In genomic region chr2:55230551-55230950, GRCh38 we compare ENCODE assay signal across 13 cellular contexts. TPM values are rescaled to one million over a fixed set of nuclear protein-coding genes. Genes with fewer than 3 reads are reported as not detected.
DNase-seq lines count a peak whose midpoint lies in the region; ATAC-seq, FAIRE-seq and TF ChIP-seq lines count a peak whose summit lies in the region.
"Had no signal": no experiment of that assay in that cellular context is flagged by ENCODE, and none has a peak within 500 bp of the region (broad histone marks: within the 10 kb centered on the region; RNA-seq: fewer than 3 reads in every experiment).

No MANE protein-coding gene starts in this region.

- no peak for DNase-seq in CD4-positive, CD25-positive, alpha-beta regulatory T cell
- DNase-seq in H9 (no peak), frontal cortex (ENCODE audit: low spot score in 2 of 2) (no peak), substantia nigra (lab: John Stamatoyannopoulos, UW) (no peak), gastrocnemius medialis (no peak)
- no peak for DNase-seq in naive thymus-derived CD8-positive, alpha-beta T cell
- DNase-seq: HCEC 1CT, kidney glomerular epithelial cell, NCI-H1048, NCI-H510A treated with DMSO at 0.1 percent for 48 hours had no signal

- no peak overlapping the region for H2AFZ ChIP-seq in H9 (ENCODE audit: low read length)

- H3T11ph ChIP-seq in H9 (ENCODE audit: low read length): no peak overlapping the region

- H3K23ac ChIP-seq in H9 (ENCODE audit: insufficient read length, low read depth, low read length): no peak overlapping the region

- no peak overlapping the region for H3K4me2 ChIP-seq in H9 (ENCODE audit: insufficient read depth, insufficient read length, low read length)

- H3K27me3 ChIP-seq in CD4-positive, CD25-positive, alpha-beta regulatory T cell (ENCODE audit: control insufficient read depth, insufficient read depth, low read length): no peaks in the 10 kb centered on the region
- no peaks in the 10 kb centered on the region for H3K27me3 ChIP-seq in H9 (ENCODE audit: insufficient read depth, low read length)
- H3K27me3 ChIP-seq in gastrocnemius medialis: no peaks in the 10 kb centered on the region
- H3K27me3 ChIP-seq: suprapubic skin had no signal

- H3K79me1 ChIP-seq in H9 (ENCODE audit: insufficient read depth, low read depth, low read length, poor library complexity, severe bottlenecking): peaks cover 7% of the 10 kb centered on the region

- no peaks in the 10 kb centered on the region for H3K9me3 ChIP-seq in CD4-positive, CD25-positive, alpha-beta regulatory T cell (ENCODE audit: control insufficient read depth in 2 of 2, low read length in 2 of 2)
- H3K9me3 ChIP-seq in H9 (ENCODE audit: control insufficient read depth, low read depth, low read length) (no peaks in the 10 kb centered on the region), gastrocnemius medialis (no peaks in the 10 kb centered on the region)
- H3K9me3 ChIP-seq: suprapubic skin had no signal

- peaks cover 0 to 3% (median 0%) of the 10 kb centered on the region in 7 donors for H3K9me3 Mint-ChIP-seq in CD4-positive, CD25-positive, alpha-beta regulatory T cell
- no peaks in the 10 kb centered on the region; a peak in 1 of 5 replicates for H3K9me3 Mint-ChIP-seq in H9
- H3K9me3 Mint-ChIP-seq in activated T-helper 17 cell treated with anti-CD3 and anti-CD28 coated beads, Interleukin-2, amount 50 U/mL, for 72 hours: no peaks in the 10 kb centered on the region
- peaks cover 0 to 10% (median 0%) of the 10 kb centered on the region in 9 donors for H3K9me3 Mint-ChIP-seq in naive thymus-derived CD8-positive, alpha-beta T cell

- H2BK15ac ChIP-seq in H9 (ENCODE audit: low read depth, low read length): no peak overlapping the region

- H4K91ac ChIP-seq in H9 (ENCODE audit: insufficient read length, low read depth, low read length): no peak overlapping the region

- peaks cover 10% of the 10 kb centered on the region for H3K23me2 ChIP-seq in H9 (ENCODE audit: insufficient read length, low read depth, low read length, poor library complexity, severe bottlenecking)

- no peak overlapping the region for H2BK120ac ChIP-seq in H9 (ENCODE audit: low read depth, low read length, poor library complexity, severe bottlenecking)

- in situ Hi-C loops in gastrocnemius medialis (cut with MboI; ENCODE audit: low sequenced_read_pairs in 4 of 4): no loop called here

- no peak overlapping the region for H2BK20ac ChIP-seq in H9 (ENCODE audit: low read depth, low read length, poor library complexity, severe bottlenecking)

- H3K4me1 Mint-ChIP-seq in CD4-positive, CD25-positive, alpha-beta regulatory T cell: peaks cover 32 to 79% (median 63%) of the 10 kb centered on the region in 4 donors
- peaks cover 23 to 27% of the 10 kb centered on the region in 2 experiments for H3K4me1 Mint-ChIP-seq in H9
- H3K4me1 Mint-ChIP-seq in activated T-helper 17 cell treated with anti-CD3 and anti-CD28 coated beads, Interleukin-2, amount 50 U/mL, for 72 hours: peaks cover 45% of the 10 kb centered on the region
- peaks cover 31 to 66% (median 64%) of the 10 kb centered on the region in 4 donors for H3K4me1 Mint-ChIP-seq in naive thymus-derived CD8-positive, alpha-beta T cell

- H3K4me1 ChIP-seq in CD4-positive, CD25-positive, alpha-beta regulatory T cell (ENCODE audit: control insufficient read depth, insufficient read depth, low read length, poor library complexity, severe bottlenecking): peaks cover 45% of the 10 kb centered on the region
- H3K4me1 ChIP-seq in H9 (ENCODE audit: insufficient read depth, low read length): no peaks in the 10 kb centered on the region
- H3K4me1 ChIP-seq in gastrocnemius medialis: peaks cover 23 to 24% of the 10 kb centered on the region in 2 donors

- H3K36me3 Mint-ChIP-seq in CD4-positive, CD25-positive, alpha-beta regulatory T cell: peaks cover 26% of the 10 kb centered on the region
- H3K36me3 Mint-ChIP-seq in H9 (ENCODE audit: insufficient read depth in 1 of 3, low read depth in 3 of 3): peaks cover 27 to 46% (median 36%) of the 10 kb centered on the region in 3 experiments
- H3K36me3 Mint-ChIP-seq in activated T-helper 17 cell treated with anti-CD3 and anti-CD28 coated beads, Interleukin-2, amount 50 U/mL, for 72 hours (ENCODE audit: low read depth): peaks cover 38% of the 10 kb centered on the region
- peaks cover 6 to 27% (median 10%) of the 10 kb centered on the region in 3 donors for H3K36me3 Mint-ChIP-seq in naive thymus-derived CD8-positive, alpha-beta T cell

- POLR2A ChIA-PET in naive thymus-derived CD8-positive, alpha-beta T cell (lab: Charles Lee): interaction anchor here (0.6 to 1.9 kb wide), 5 partner anchors 9 to 326 kb away, joined by 3 to 7 read pairs (median 6); partner anchors contain the start of gene CFAP36

- no peak for TF ChIP-seq POLR2A in gastrocnemius medialis (IDR thresholded peaks at IDR 0.05)

- no peak overlapping the region for H2BK12ac ChIP-seq in H9 (ENCODE audit: insufficient read length, low read depth, low read length)

- no peak overlapping the region for H4K5ac ChIP-seq in H9 (ENCODE audit: insufficient read length, low read depth, low read length)

- no peak for FAIRE-seq in frontal cortex (lab: Jason Lieb, UNC)
- FAIRE-seq: D721Med had no signal

- H3K27me3 Mint-ChIP-seq in CD4-positive, CD25-positive, alpha-beta regulatory T cell: peaks cover 12% of the 10 kb centered on the region
- H3K27me3 Mint-ChIP-seq in H9 (ENCODE audit: low read depth): no peaks in the 10 kb centered on the region; the same call in 1 of the 2 replicates
- H3K27me3 Mint-ChIP-seq in activated T-helper 17 cell treated with anti-CD3 and anti-CD28 coated beads, Interleukin-2, amount 50 U/mL, for 72 hours: no peaks in the 10 kb centered on the region
- no peaks in the 10 kb centered on the region for H3K27me3 Mint-ChIP-seq in naive thymus-derived CD8-positive, alpha-beta T cell

- no peak overlapping the region for H3K56ac ChIP-seq in H9 (ENCODE audit: insufficient read length, low read depth, low read length)

- H2AK5ac ChIP-seq in H9 (ENCODE audit: insufficient read length, low read length): no peak overlapping the region

- TF ChIP-seq CTCF in H9 (conservative IDR thresholded peaks at IDR 0.05) (no peak), gastrocnemius medialis (IDR thresholded peaks at IDR 0.05 in 4 of 5, conservative IDR thresholded peaks at IDR 0.05 in 1 of 5) (no peak)

- WGBS in H9 (ENCODE audit: extremely low coverage, insufficient read length, low lambda C conversion rate): no CpG with 5 or more reads among the region's 3 CpGs

- no peak overlapping the region for H3K9ac ChIP-seq in H9 (ENCODE audit: extremely low read depth, insufficient read length, low read length)

- H3K4me3 ChIP-seq in CD4-positive, CD25-positive, alpha-beta regulatory T cell (ENCODE audit: low read depth, low read length): no peak overlapping the region
- H3K4me3 ChIP-seq in gastrocnemius medialis: no peak overlapping the region
- H3K4me3 ChIP-seq: suprapubic skin had no signal

- H4K20me1 ChIP-seq in H9 (ENCODE audit: control insufficient read depth, insufficient read depth, insufficient read length): no peaks in the 10 kb centered on the region

- no peak overlapping the region for H3K18ac ChIP-seq in H9 (ENCODE audit: insufficient read length, low read depth, low read length)

- H3K4me3 Mint-ChIP-seq in CD4-positive, CD25-positive, alpha-beta regulatory T cell: peak overlapping the region; percentile 95 to 100 (median 98)
- peak overlapping the region; percentile 97 to 99 for H3K4me3 Mint-ChIP-seq in H9
- H3K4me3 Mint-ChIP-seq in activated T-helper 17 cell treated with anti-CD3 and anti-CD28 coated beads, Interleukin-2, amount 50 U/mL, for 72 hours: peak overlapping the region; percentile 96
- peak overlapping the region; percentile 53 to 100 (median 100) for H3K4me3 Mint-ChIP-seq in naive thymus-derived CD8-positive, alpha-beta T cell

- peak overlapping the region; percentile 20 to 99 (median 55) for H3K27ac Mint-ChIP-seq in CD4-positive, CD25-positive, alpha-beta regulatory T cell
- 0 out of 7 replicates have a peak overlapping the region, but pooled peaks of 1 of the 3 experiments have one; percentile 4 for H3K27ac Mint-ChIP-seq in H9
- peak overlapping the region; percentile 96 for H3K27ac Mint-ChIP-seq in activated T-helper 17 cell treated with anti-CD3 and anti-CD28 coated beads, Interleukin-2, amount 50 U/mL, for 72 hours
- H3K27ac Mint-ChIP-seq in naive thymus-derived CD8-positive, alpha-beta T cell: peak overlapping the region; percentile 12 to 100 (median 92)

- intact Hi-C loops in gastrocnemius medialis (cut with DNase I; ENCODE audit: low total_unique reads): loop anchor here (5.0 to 10.0 kb wide), 4 partner anchors 183 to 384 kb away; partner anchors contain the start of genes CCDC88A and PPP4R3B

- H3K27ac ChIP-seq in CD4-positive, CD25-positive, alpha-beta regulatory T cell (ENCODE audit: insufficient read depth, low read length, poor library complexity, severe bottlenecking): peak overlapping the region; percentile 39
- H3K27ac ChIP-seq in H9 (ENCODE audit: insufficient read length, low read depth, low read length): no peak overlapping the region
- H3K27ac ChIP-seq in substantia nigra (ENCODE audit: low read depth, low read length, poor library complexity, severe bottlenecking): no peak overlapping the region
- no peak overlapping the region for H3K27ac ChIP-seq in gastrocnemius medialis
- H3K27ac ChIP-seq: suprapubic skin had no signal

- peaks cover 10% of the 10 kb centered on the region for H3K79me2 ChIP-seq in H9 (ENCODE audit: insufficient read depth, low read length)

- H3K14ac ChIP-seq in H9 (ENCODE audit: insufficient read depth, low read length): no peak overlapping the region

- no peak overlapping the region for H4K8ac ChIP-seq in H9 (replicated peaks; ENCODE audit: insufficient read length, low read depth, low read length)

- peaks cover 17% of the 10 kb centered on the region for H3K36me3 ChIP-seq in CD4-positive, CD25-positive, alpha-beta regulatory T cell (ENCODE audit: control insufficient read depth, insufficient read depth, low read length)
- H3K36me3 ChIP-seq in gastrocnemius medialis: peaks cover 0 to 23% of the 10 kb centered on the region in 2 donors

- H2BK5ac ChIP-seq in H9 (ENCODE audit: insufficient read length, low read length): no peak overlapping the region

- ATAC-seq in CD4-positive, CD25-positive, alpha-beta regulatory T cell (ENCODE audit: low read depth in 2 of 2): no peak
- no peak for ATAC-seq in activated T-helper 17 cell treated with anti-CD3 and anti-CD28 coated beads, Interleukin-2, amount 50 U/mL, for 72 hours (replicated peaks)
- no peak for ATAC-seq in naive thymus-derived CD8-positive, alpha-beta T cell
- no peak for ATAC-seq in gastrocnemius medialis

- H3K4ac ChIP-seq in H9 (ENCODE audit: low read depth, low read length): no peak overlapping the region

RNA-seq across cellular contexts. Expression of gene CLHC1, which starts 1.5 kb away (rescaled TPM):
- total RNA-seq in CD4-positive, CD25-positive, alpha-beta regulatory T cell: 10.6 TPM
- 1 to 10 TPM; 1.6 to 3.9 (median 1.9) TPM for polyA plus RNA-seq in CD4-positive, CD25-positive, alpha-beta regulatory T cell
- total RNA-seq in H9 (2021) (8.0 and 9.2 TPM in 2 replicates), frontal cortex (48.1 TPM), gastrocnemius medialis (1 to 10 TPM in 1 of 4 donors, under 1 TPM in 2, not detected in 1; 0.46 to 4.9 (median 0.85) TPM)
- 10 to 100 TPM in 1 of 2 donors, 1 to 10 TPM in 1; 7.0 to 11.5 TPM for total RNA-seq in activated T-helper 17 cell treated with anti-CD3 and anti-CD28 coated beads, Interleukin-2, amount 50 U/mL, for 72 hours
- total RNA-seq in naive thymus-derived CD8-positive, alpha-beta T cell: 10 to 100 TPM; 29.1 to 34.2 TPM
- polyA plus RNA-seq in naive thymus-derived CD8-positive, alpha-beta T cell: 1 to 10 TPM; 1.8 to 3.5 (median 2.2) TPM

RNA-seq across cellular contexts. Expression of gene RPS27A, which starts 1.9 kb away (rescaled TPM):
- total RNA-seq in CD4-positive, CD25-positive, alpha-beta regulatory T cell: 1,249 TPM
- 1,000 to 10,000 TPM; 2,308 to 3,459 (median 2,918) TPM for polyA plus RNA-seq in CD4-positive, CD25-positive, alpha-beta regulatory T cell
- 1,367 and 1,415 TPM in 2 replicates for total RNA-seq in H9 (2021)
- 1,000 to 10,000 TPM; 1,125 to 1,181 TPM for total RNA-seq in activated T-helper 17 cell treated with anti-CD3 and anti-CD28 coated beads, Interleukin-2, amount 50 U/mL, for 72 hours
- total RNA-seq in naive thymus-derived CD8-positive, alpha-beta T cell: 1,000 to 10,000 TPM; 2,217 to 2,293 TPM
- 1,000 to 10,000 TPM; 3,712 to 4,384 (median 4,215) TPM for polyA plus RNA-seq in naive thymus-derived CD8-positive, alpha-beta T cell
- 726 TPM for total RNA-seq in frontal cortex
- 1,000 to 10,000 TPM in 1 of 4 donors, 100 to 1,000 TPM in 3; 884 to 1,266 (median 965) TPM for total RNA-seq in gastrocnemius medialis

RNA-seq across cellular contexts. Expression of gene MTIF2, which starts 38.5 kb away (rescaled TPM):
- 21.3 TPM for total RNA-seq in CD4-positive, CD25-positive, alpha-beta regulatory T cell
- polyA plus RNA-seq in CD4-positive, CD25-positive, alpha-beta regulatory T cell: 10 to 100 TPM; 13.8 to 16.1 (median 15.1) TPM
- total RNA-seq in H9 (2021) (35.6 and 36.4 TPM in 2 replicates), frontal cortex (29.8 TPM), gastrocnemius medialis (10 to 100 TPM; 23.0 to 42.5 (median 34.7) TPM)
- total RNA-seq in activated T-helper 17 cell treated with anti-CD3 and anti-CD28 coated beads, Interleukin-2, amount 50 U/mL, for 72 hours: 10 to 100 TPM; 25.8 to 28.4 TPM
- 10 to 100 TPM; 41.3 to 44.2 TPM for total RNA-seq in naive thymus-derived CD8-positive, alpha-beta T cell
- 10 to 100 TPM; 15.6 to 20.6 (median 16.8) TPM for polyA plus RNA-seq in naive thymus-derived CD8-positive, alpha-beta T cell
